In genomic region chr5:127320032-127320945, GRCh38 we compare ENCODE assay signal across 8 cellular contexts. TPM values are rescaled to one million over a fixed set of nuclear protein-coding genes. Genes with fewer than 3 reads are reported as not detected.
DNase-seq lines count a peak whose midpoint lies in the region; ATAC-seq and TF ChIP-seq lines count a peak whose summit lies in the region.

No MANE protein-coding gene starts in this region.

- no peaks in the 10 kb centered on the region for H3K36me3 ChIP-seq in colonic mucosa

- ATAC-seq in GM18499 (IDR thresholded peaks at IDR 0.05; ENCODE audit: insufficient read depth, unreplicated experiment) (peak; percentile 95), GM21737 (IDR thresholded peaks at IDR 0.05; ENCODE audit: unreplicated experiment) (peak; percentile 91)

- peak; percentile 32 for DNase-seq in Jurkat, Clone E6-1 (ENCODE audit: low read depth, low spot score)
- peak; percentile 93 for DNase-seq in foreskin melanocyte
- no peak for DNase-seq in inferior parietal cortex (ENCODE audit: extremely low spot score)
- DNase-seq in NCI-H2196 (lab: John Stamatoyannopoulos, UW; ENCODE audit: unreplicated experiment), result no peak
- DNase-seq in colonic mucosa, result no peak
- DNase-seq in NK-92 treated with Interleukin-12 subunit alpha and Interleukin-12 subunit beta, amount 100 ng/mL, for 24 hours (lab: John Stamatoyannopoulos, UW), result no peak

- no peaks in the 10 kb centered on the region for H3K4me1 ChIP-seq in colonic mucosa

- H3K4me3 ChIP-seq in Jurkat, Clone E6-1 (ENCODE audit: low read length), result no peak overlapping the region
- H3K4me3 ChIP-seq in colonic mucosa, result no peak overlapping the region

- H3K9ac ChIP-seq in colonic mucosa (ENCODE audit: low read depth in 2 of 2, low read length in 2 of 2), result no peak overlapping the region

- no peaks in the 10 kb centered on the region for H3K9me3 ChIP-seq in colonic mucosa

- intact Hi-C loops in colonic mucosa (cut with DNase I), result no loop called here

- no peak overlapping the region for H3K27ac ChIP-seq in colonic mucosa

- no peaks in the 10 kb centered on the region for H3K27me3 ChIP-seq in colonic mucosa

- TF ChIP-seq CTCF in colonic mucosa (IDR thresholded peaks at IDR 0.05), result no peak

RNA-seq across cellular contexts. Expression of gene MEGF10, which starts 29.7 kb away (rescaled TPM):
- polyA plus RNA-seq in Jurkat, Clone E6-1 (2012; ENCODE audit: insufficient read depth, insufficient read length), result not detected
- under 1 TPM; 0.35 to 0.88 TPM for total RNA-seq in colonic mucosa

Comparison
In these comparisons a context has a peak if more than half of its experiments do, and no peak if none do; other contexts are left out.
1. DNase-seq: peak in Jurkat, Clone E6-1 (single experiment) and foreskin melanocyte (single experiment); none in inferior parietal cortex (single experiment), NCI-H2196 (single experiment), colonic mucosa (single experiment) and NK-92 treated with Interleukin-12 subunit alpha and Interleukin-12 subunit beta, amount 100 ng/mL, for 24 hours (single experiment).